1 cellular context compared by ENCODE assay signal in the genomic region with DNA sequence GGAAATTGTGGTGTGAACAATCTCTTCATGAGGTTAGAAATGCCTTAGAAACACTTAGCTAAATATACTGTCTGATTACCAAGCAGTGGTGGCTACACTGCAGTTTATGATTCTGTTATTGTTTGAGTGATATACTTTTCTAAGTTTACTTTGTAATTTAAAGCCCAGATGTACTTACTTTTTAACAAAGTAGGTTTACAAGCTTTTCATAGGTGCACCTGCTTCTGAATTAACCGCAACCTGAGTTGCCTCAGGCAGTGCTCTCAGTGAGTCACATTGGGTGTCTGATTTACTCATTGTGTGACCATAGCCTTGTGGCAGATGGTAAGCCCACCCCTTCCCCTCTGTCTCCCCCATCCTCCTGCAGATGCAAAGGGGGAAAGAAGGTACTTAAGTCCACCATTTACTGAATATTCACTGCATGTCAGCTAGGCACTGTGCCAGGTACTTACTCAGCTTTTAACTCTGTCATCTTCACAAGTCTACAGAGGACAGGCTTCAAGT.
A peak's percentile ranks its signal among the peaks of the same experiment; 100 is the strongest.
TF ChIP-seq lines count a peak whose summit lies in the region.

No MANE protein-coding gene starts in this region.

TF ChIP-seq in HEK293, 187 proteins besides CTCF, POLR2A, EP300 and RAD21 (continued from another document and continues in another):
- TF ChIP-seq, protein P1, sequence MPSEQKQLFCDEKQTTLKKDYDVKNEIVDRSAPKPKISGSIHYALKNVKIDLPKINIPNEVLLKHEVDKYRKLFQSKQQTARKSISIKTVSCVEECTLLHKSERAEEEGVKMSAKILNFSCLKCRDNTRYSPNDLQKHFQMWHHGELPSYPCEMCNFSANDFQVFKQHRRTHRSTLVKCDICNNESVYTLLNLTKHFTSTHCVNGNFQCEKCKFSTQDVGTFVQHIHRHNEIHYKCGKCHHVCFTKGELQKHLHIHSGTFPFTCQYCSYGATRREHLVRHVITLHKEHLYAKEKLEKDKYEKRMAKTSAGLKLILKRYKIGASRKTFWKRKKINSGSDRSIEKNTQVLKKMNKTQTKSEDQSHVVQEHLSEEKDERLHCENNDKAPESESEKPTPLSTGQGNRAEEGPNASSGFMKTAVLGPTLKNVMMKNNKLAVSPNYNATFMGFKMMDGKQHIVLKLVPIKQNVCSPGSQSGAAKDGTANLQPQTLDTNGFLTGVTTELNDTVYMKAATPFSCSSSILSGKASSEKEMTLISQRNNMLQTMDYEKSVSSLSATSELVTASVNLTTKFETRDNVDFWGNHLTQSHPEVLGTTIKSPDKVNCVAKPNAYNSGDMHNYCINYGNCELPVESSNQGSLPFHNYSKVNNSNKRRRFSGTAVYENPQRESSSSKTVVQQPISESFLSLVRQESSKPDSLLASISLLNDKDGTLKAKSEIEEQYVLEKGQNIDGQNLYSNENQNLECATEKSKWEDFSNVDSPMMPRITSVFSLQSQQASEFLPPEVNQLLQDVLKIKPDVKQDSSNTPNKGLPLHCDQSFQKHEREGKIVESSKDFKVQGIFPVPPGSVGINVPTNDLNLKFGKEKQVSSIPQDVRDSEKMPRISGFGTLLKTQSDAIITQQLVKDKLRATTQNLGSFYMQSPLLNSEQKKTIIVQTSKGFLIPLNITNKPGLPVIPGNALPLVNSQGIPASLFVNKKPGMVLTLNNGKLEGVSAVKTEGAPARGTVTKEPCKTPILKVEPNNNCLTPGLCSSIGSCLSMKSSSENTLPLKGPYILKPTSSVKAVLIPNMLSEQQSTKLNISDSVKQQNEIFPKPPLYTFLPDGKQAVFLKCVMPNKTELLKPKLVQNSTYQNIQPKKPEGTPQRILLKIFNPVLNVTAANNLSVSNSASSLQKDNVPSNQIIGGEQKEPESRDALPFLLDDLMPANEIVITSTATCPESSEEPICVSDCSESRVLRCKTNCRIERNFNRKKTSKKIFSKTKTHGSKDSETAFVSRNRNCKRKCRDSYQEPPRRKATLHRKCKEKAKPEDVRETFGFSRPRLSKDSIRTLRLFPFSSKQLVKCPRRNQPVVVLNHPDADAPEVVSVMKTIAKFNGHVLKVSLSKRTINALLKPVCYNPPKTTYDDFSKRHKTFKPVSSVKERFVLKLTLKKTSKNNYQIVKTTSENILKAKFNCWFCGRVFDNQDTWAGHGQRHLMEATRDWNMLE (tag by site-specific recombination; conservative IDR thresholded peaks at IDR 0.05; ENCODE audit: low read depth): no peak
- TF ChIP-seq ZFHX2 (tag by site-specific recombination; conservative IDR thresholded peaks at IDR 0.05) (no peak), HOXD13 (CRISPR knock-in tag; IDR thresholded peaks at IDR 0.05; ENCODE audit: borderline replicate concordance) (peak; percentile 78; the same call in 1 of the 2 replicates), ZNF169 (tag by site-specific recombination; IDR thresholded peaks at IDR 0.05) (no peak), ZNF830 (tag by site-specific recombination; IDR thresholded peaks at IDR 0.05; ENCODE audit: low read depth) (no peak), ZNF768 (tag by site-specific recombination; IDR thresholded peaks at IDR 0.05) (no peak), ZNF521 (tag by site-specific recombination; IDR thresholded peaks at IDR 0.05) (no peak), ATF2 (tag by site-specific recombination; IDR thresholded peaks at IDR 0.05; ENCODE audit: low read depth) (no peak), ZNF585B (tag by site-specific recombination; IDR thresholded peaks at IDR 0.05) (no peak), ZNF366 (tag by site-specific recombination; conservative IDR thresholded peaks at IDR 0.05) (peak; percentile 88), ZBTB1 (tag by site-specific recombination; IDR thresholded peaks at IDR 0.05) (no peak), BCL11A (tag by site-specific recombination; IDR thresholded peaks at IDR 0.05; ENCODE audit: low read depth) (peak; percentile 33; the same call in 1 of the 2 replicates), ZNF561 (tag by site-specific recombination; IDR thresholded peaks at IDR 0.05; ENCODE audit: borderline replicate concordance) (0 out of 2 replicates have a peak, but pooled peaks have one; percentile 19), ZNF529 (tag by site-specific recombination; IDR thresholded peaks at IDR 0.05; ENCODE audit: insufficient replicate concordance) (no peak), OVOL3 (tag by site-specific recombination; IDR thresholded peaks at IDR 0.05) (0 out of 2 replicates have a peak, but pooled peaks have one; percentile 38), GLI4 (tag by site-specific recombination; IDR thresholded peaks at IDR 0.05) (no peak), RBAK (tag by site-specific recombination; IDR thresholded peaks at IDR 0.05) (no peak), ZNF707 (tag by site-specific recombination; IDR thresholded peaks at IDR 0.05) (no peak), ZNF280C (tag by site-specific recombination; IDR thresholded peaks at IDR 0.05) (no peak), ZNF692 (tag by site-specific recombination; IDR thresholded peaks at IDR 0.05) (0 out of 2 replicates have a peak, but pooled peaks have one; percentile 19), ZNF221 (tag by site-specific recombination; IDR thresholded peaks at IDR 0.05; ENCODE audit: borderline replicate concordance) (no peak), SP3 (tag by site-specific recombination; IDR thresholded peaks at IDR 0.05) (no peak; the same call in 1 of the 2 replicates), SP2 (tag by site-specific recombination; IDR thresholded peaks at IDR 0.05) (no peak), KLF7 (tag by site-specific recombination; IDR thresholded peaks at IDR 0.05; ENCODE audit: borderline replicate concordance) (no peak), ZFP69B (tag by site-specific recombination; IDR thresholded peaks at IDR 0.05) (no peak), ZNF843 (tag by site-specific recombination; IDR thresholded peaks at IDR 0.05) (peak; percentile 90), ZNF16 (tag by site-specific recombination; IDR thresholded peaks at IDR 0.05; ENCODE audit: low read depth) (no peak), HIC1 (tag by site-specific recombination; IDR thresholded peaks at IDR 0.05) (no peak), ZNF248 (tag by site-specific recombination; IDR thresholded peaks at IDR 0.05) (no peak)
- TF ChIP-seq, protein P2, sequence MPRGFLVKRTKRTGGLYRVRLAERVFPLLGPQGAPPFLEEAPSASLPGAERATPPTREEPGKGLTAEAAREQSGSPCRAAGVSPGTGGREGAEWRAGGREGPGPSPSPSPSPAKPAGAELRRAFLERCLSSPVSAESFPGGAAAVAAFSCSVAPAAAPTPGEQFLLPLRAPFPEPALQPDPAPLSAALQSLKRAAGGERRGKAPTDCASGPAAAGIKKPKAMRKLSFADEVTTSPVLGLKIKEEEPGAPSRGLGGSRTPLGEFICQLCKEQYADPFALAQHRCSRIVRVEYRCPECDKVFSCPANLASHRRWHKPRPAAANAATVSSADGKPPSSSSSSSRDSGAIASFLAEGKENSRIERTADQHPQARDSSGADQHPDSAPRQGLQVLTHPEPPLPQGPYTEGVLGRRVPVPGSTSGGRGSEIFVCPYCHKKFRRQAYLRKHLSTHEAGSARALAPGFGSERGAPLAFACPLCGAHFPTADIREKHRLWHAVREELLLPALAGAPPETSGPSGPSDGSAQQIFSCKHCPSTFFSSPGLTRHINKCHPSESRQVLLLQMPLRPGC (tag by site-specific recombination; IDR thresholded peaks at IDR 0.05): no peak
- TF ChIP-seq, protein P3, sequence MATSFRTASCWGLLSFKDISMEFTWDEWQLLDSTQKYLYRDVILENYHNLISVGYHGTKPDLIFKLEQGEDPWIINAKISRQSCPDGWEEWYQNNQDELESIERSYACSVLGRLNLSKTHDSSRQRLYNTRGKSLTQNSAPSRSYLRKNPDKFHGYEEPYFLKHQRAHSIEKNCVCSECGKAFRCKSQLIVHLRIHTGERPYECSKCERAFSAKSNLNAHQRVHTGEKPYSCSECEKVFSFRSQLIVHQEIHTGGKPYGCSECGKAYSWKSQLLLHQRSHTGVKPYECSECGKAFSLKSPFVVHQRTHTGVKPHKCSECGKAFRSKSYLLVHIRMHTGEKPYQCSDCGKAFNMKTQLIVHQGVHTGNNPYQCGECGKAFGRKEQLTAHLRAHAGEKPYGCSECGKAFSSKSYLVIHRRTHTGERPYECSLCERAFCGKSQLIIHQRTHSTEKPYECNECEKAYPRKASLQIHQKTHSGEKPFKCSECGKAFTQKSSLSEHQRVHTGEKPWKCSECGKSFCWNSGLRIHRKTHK (tag by site-specific recombination; IDR thresholded peaks at IDR 0.05): no peak
- TF ChIP-seq, protein P4, sequence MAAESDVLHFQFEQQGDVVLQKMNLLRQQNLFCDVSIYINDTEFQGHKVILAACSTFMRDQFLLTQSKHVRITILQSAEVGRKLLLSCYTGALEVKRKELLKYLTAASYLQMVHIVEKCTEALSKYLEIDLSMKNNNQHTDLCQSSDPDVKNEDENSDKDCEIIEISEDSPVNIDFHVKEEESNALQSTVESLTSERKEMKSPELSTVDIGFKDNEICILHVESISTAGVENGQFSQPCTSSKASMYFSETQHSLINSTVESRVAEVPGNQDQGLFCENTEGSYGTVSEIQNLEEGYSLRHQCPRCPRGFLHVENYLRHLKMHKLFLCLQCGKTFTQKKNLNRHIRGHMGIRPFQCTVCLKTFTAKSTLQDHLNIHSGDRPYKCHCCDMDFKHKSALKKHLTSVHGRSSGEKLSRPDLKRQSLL (tag by site-specific recombination; IDR thresholded peaks at IDR 0.05): no peak
- TF ChIP-seq, protein P5, sequence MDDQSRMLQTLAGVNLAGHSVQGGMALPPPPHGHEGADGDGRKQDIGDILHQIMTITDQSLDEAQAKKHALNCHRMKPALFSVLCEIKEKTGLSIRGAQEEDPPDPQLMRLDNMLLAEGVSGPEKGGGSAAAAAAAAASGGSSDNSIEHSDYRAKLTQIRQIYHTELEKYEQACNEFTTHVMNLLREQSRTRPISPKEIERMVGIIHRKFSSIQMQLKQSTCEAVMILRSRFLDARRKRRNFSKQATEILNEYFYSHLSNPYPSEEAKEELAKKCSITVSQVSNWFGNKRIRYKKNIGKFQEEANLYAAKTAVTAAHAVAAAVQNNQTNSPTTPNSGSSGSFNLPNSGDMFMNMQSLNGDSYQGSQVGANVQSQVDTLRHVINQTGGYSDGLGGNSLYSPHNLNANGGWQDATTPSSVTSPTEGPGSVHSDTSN (CRISPR knock-in tag; IDR thresholded peaks at IDR 0.05): no peak
- TF ChIP-seq, protein P6, sequence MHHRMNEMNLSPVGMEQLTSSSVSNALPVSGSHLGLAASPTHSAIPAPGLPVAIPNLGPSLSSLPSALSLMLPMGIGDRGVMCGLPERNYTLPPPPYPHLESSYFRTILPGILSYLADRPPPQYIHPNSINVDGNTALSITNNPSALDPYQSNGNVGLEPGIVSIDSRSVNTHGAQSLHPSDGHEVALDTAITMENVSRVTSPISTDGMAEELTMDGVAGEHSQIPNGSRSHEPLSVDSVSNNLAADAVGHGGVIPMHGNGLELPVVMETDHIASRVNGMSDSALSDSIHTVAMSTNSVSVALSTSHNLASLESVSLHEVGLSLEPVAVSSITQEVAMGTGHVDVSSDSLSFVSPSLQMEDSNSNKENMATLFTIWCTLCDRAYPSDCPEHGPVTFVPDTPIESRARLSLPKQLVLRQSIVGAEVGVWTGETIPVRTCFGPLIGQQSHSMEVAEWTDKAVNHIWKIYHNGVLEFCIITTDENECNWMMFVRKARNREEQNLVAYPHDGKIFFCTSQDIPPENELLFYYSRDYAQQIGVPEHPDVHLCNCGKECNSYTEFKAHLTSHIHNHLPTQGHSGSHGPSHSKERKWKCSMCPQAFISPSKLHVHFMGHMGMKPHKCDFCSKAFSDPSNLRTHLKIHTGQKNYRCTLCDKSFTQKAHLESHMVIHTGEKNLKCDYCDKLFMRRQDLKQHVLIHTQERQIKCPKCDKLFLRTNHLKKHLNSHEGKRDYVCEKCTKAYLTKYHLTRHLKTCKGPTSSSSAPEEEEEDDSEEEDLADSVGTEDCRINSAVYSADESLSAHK (tag by site-specific recombination; IDR thresholded peaks at IDR 0.05): peak; percentile 68; the same call in 1 of the 2 replicates
